ENCODE assay signal across 8 cellular contexts in genomic region chrX:19747672-19748610, GRCh38.
A peak's percentile ranks its signal among the peaks of the same experiment; 100 is the strongest.
DNase-seq lines count a peak whose midpoint lies in the region; TF ChIP-seq lines count a peak whose summit lies in the region.

No MANE protein-coding gene starts in this region.

- H3K4me3 Mint-ChIP-seq in H9 (no peak overlapping the region), osteocyte (ENCODE audit: unreplicated experiment) (no peak overlapping the region)
- peak overlapping the region; percentile 79 for H3K4me3 Mint-ChIP-seq in activated naive CD4-positive, alpha-beta T cell treated with anti-CD3 and anti-CD28 coated beads, Interleukin-2, amount 50 U/mL, for 24 hours

- no peak overlapping the region for H4K8ac ChIP-seq in H9 (replicated peaks; ENCODE audit: insufficient read length, low read depth, low read length)

- H3K56ac ChIP-seq in H9 (ENCODE audit: insufficient read length, low read depth, low read length) = no peak overlapping the region

- H3K4me1 ChIP-seq in H9 (ENCODE audit: insufficient read depth, low read length) (no peaks in the 10 kb centered on the region), osteoblast (ENCODE audit: insufficient read depth, low read length) (no peaks in the 10 kb centered on the region)

- no peak overlapping the region for H2BK15ac ChIP-seq in H9 (ENCODE audit: low read depth, low read length)

- no peak overlapping the region for H3K4me3 ChIP-seq in osteoblast (ENCODE audit: insufficient read depth, low read length)

- H3K9ac ChIP-seq in H9 (ENCODE audit: extremely low read depth, insufficient read length, low read length) = no peak overlapping the region

- TF ChIP-seq CTCF in H9 (conservative IDR thresholded peaks at IDR 0.05) = no peak
- no peak for TF ChIP-seq CTCF in osteoblast (IDR thresholded peaks at IDR 0.05; ENCODE audit: extremely low read depth, low read depth, low read length)
- no peak for TF ChIP-seq CTCF in osteocyte (IDR thresholded peaks at IDR 0.05)

- peaks cover 36% of the 10 kb centered on the region for H3K9me3 ChIP-seq in H9 (ENCODE audit: control insufficient read depth, low read depth, low read length)
- no peaks in the 10 kb centered on the region for H3K9me3 ChIP-seq in osteoblast (ENCODE audit: low read depth, low read length)

- H3K4ac ChIP-seq in H9 (ENCODE audit: low read depth, low read length) = no peak overlapping the region

- no peak overlapping the region for H3K23ac ChIP-seq in H9 (ENCODE audit: insufficient read length, low read depth, low read length)

- H3K79me2 ChIP-seq in H9 (ENCODE audit: insufficient read depth, low read length) = no peaks in the 10 kb centered on the region
- H3K79me2 ChIP-seq in osteoblast (ENCODE audit: insufficient read depth, low read length) = no peaks in the 10 kb centered on the region

- H3K4me2 ChIP-seq in H9 (ENCODE audit: insufficient read depth, insufficient read length, low read length) = no peak overlapping the region
- no peak overlapping the region for H3K4me2 ChIP-seq in osteoblast (ENCODE audit: insufficient read depth, low read length)

- no peak overlapping the region for H2AK5ac ChIP-seq in H9 (ENCODE audit: insufficient read length, low read length)

- no peak overlapping the region for H4K91ac ChIP-seq in H9 (ENCODE audit: insufficient read length, low read depth, low read length)

- no peak overlapping the region for H2BK5ac ChIP-seq in H9 (ENCODE audit: insufficient read length, low read length)

- H3K36me3 Mint-ChIP-seq in H9 (ENCODE audit: insufficient read depth in 1 of 3, low read depth in 3 of 3) (peaks cover 7 to 9% (median 8%) of the 10 kb centered on the region in 3 experiments), osteocyte (ENCODE audit: unreplicated experiment) (no peaks in the 10 kb centered on the region)
- H3K36me3 Mint-ChIP-seq in activated naive CD4-positive, alpha-beta T cell treated with anti-CD3 and anti-CD28 coated beads, Interleukin-2, amount 50 U/mL, for 24 hours = peaks cover 6% of the 10 kb centered on the region

- no peak overlapping the region for H3K27ac ChIP-seq in H9 (ENCODE audit: insufficient read length, low read depth, low read length)
- no peak overlapping the region for H3K27ac ChIP-seq in osteoblast (ENCODE audit: low read depth, low read length)

- no peaks in the 10 kb centered on the region for H4K20me1 ChIP-seq in H9 (ENCODE audit: control insufficient read depth, insufficient read depth, insufficient read length)
- peaks cover 5% of the 10 kb centered on the region for H4K20me1 ChIP-seq in osteoblast (ENCODE audit: insufficient read depth, low read length)

- H3K27me3 Mint-ChIP-seq in H9 (ENCODE audit: low read depth) (no peaks in the 10 kb centered on the region), osteocyte (ENCODE audit: unreplicated experiment) (no peaks in the 10 kb centered on the region)
- no peaks in the 10 kb centered on the region for H3K27me3 Mint-ChIP-seq in activated naive CD4-positive, alpha-beta T cell treated with anti-CD3 and anti-CD28 coated beads, Interleukin-2, amount 50 U/mL, for 24 hours

- H2BK20ac ChIP-seq in H9 (ENCODE audit: low read depth, low read length, poor library complexity, severe bottlenecking) = no peak overlapping the region

- H3K9me3 Mint-ChIP-seq in H9 = peaks cover 66 to 83% of the 10 kb centered on the region in 2 experiments
- H3K9me3 Mint-ChIP-seq in activated naive CD4-positive, alpha-beta T cell treated with anti-CD3 and anti-CD28 coated beads, Interleukin-2, amount 50 U/mL, for 24 hours = no peaks in the 10 kb centered on the region
- H3K9me3 Mint-ChIP-seq in osteocyte (ENCODE audit: unreplicated experiment) = peaks cover 14% of the 10 kb centered on the region

- H2BK12ac ChIP-seq in H9 (ENCODE audit: insufficient read length, low read depth, low read length) = no peak overlapping the region

- H2BK120ac ChIP-seq in H9 (ENCODE audit: low read depth, low read length, poor library complexity, severe bottlenecking) = no peak overlapping the region

- peaks cover 9 to 16% of the 10 kb centered on the region in 2 experiments for H3K4me1 Mint-ChIP-seq in H9
- peaks cover 95% of the 10 kb centered on the region for H3K4me1 Mint-ChIP-seq in activated naive CD4-positive, alpha-beta T cell treated with anti-CD3 and anti-CD28 coated beads, Interleukin-2, amount 50 U/mL, for 24 hours
- peaks cover 4% of the 10 kb centered on the region for H3K4me1 Mint-ChIP-seq in osteocyte (ENCODE audit: unreplicated experiment)

- no peaks in the 10 kb centered on the region for H3K27me3 ChIP-seq in H9 (ENCODE audit: insufficient read depth, low read length)
- no peaks in the 10 kb centered on the region for H3K27me3 ChIP-seq in osteoblast (ENCODE audit: insufficient read depth, low read length)

- H3K27ac Mint-ChIP-seq in H9 (peak overlapping the region; percentile 18 to 86 (median 61); a peak in 4 of 7 replicates), osteocyte (ENCODE audit: unreplicated experiment) (no peak overlapping the region)
- peak overlapping the region; percentile 98 for H3K27ac Mint-ChIP-seq in activated naive CD4-positive, alpha-beta T cell treated with anti-CD3 and anti-CD28 coated beads, Interleukin-2, amount 50 U/mL, for 24 hours

- no peak overlapping the region for H3K14ac ChIP-seq in H9 (ENCODE audit: insufficient read depth, low read length)

- H3K79me1 ChIP-seq in H9 (ENCODE audit: insufficient read depth, low read depth, low read length, poor library complexity, severe bottlenecking) = no peaks in the 10 kb centered on the region

- H3K23me2 ChIP-seq in H9 (ENCODE audit: insufficient read length, low read depth, low read length, poor library complexity, severe bottlenecking) = no peaks in the 10 kb centered on the region

- WGBS in H9 (ENCODE audit: extremely low coverage, insufficient read length, low lambda C conversion rate) = no CpG with 5 or more reads among the region's 15 CpGs

- H3K36me3 ChIP-seq in osteoblast (ENCODE audit: insufficient read depth, low read length) = no peaks in the 10 kb centered on the region

- no peak overlapping the region for H4K5ac ChIP-seq in H9 (ENCODE audit: insufficient read length, low read depth, low read length)

- H3T11ph ChIP-seq in H9 (ENCODE audit: low read length) = no peak overlapping the region

- H2AFZ ChIP-seq in H9 (ENCODE audit: low read length) = no peak overlapping the region
- no peak overlapping the region for H2AFZ ChIP-seq in osteoblast (ENCODE audit: low read length)

- H3K18ac ChIP-seq in H9 (ENCODE audit: insufficient read length, low read depth, low read length) = no peak overlapping the region

- DNase-seq in CD1c-positive myeloid dendritic cell (ENCODE audit: extremely low spot score) (peak; percentile 15), H9 (no peak), SKM-1 treated with dmso at 0.1 percent for 144 hours (lab: John Stamatoyannopoulos, UW; ENCODE audit: unreplicated experiment) (peak; percentile 37), osteoblast (ENCODE audit: insufficient read length, low spot score, missing footprints) (no peak), NCI-H2081 treated with DMSO at 0.1 percent for 48 hours (lab: John Stamatoyannopoulos, UW) (no peak), osteocyte (ENCODE audit: extremely low spot score, unreplicated experiment) (no peak)
- peak in 2 of 3 experiments; percentile 36 to 56 for DNase-seq in stimulated activated CD4-positive, alpha-beta T cell treated with anti-CD3 and anti-CD28 coated beads, TNF-alpha, amount 100 ng/mL, for 24 hours (ENCODE audit: low read depth in 3 of 3)

Comparison
In these comparisons a context has a peak if more than half of its experiments do, and no peak if none do; other contexts are left out.
1. DNase-seq: peak in CD1c-positive myeloid dendritic cell (single experiment), SKM-1 treated with dmso at 0.1 percent for 144 hours (single experiment) and stimulated activated CD4-positive, alpha-beta T cell treated with anti-CD3 and anti-CD28 coated beads, TNF-alpha, amount 100 ng/mL, for 24 hours (2 of 3); none in H9 (single experiment), osteoblast (single experiment), NCI-H2081 treated with DMSO at 0.1 percent for 48 hours (single experiment) and osteocyte (single experiment).